8 cellular contexts compared by ENCODE assay signal in genomic region chr6:169253745-169254238, GRCh38. TPM values are rescaled to one million over a fixed set of nuclear protein-coding genes. Genes with fewer than 3 reads are reported as not detected.
DNase-seq lines count a peak whose midpoint lies in the region; ATAC-seq and TF ChIP-seq lines count a peak whose summit lies in the region.

THBS2 (minus strand) TSS chr6:169253846; CDS start chr6:169250784, 3,062 bp downstream.

- intact Hi-C loops in left lung (cut with DNase I) = no loop called here

- H3K9me3 ChIP-seq in left lung = peaks cover 0 to 3% of the 10 kb centered on the region in 2 donors

- ATAC-seq in left lung (peak; percentile 84), GM19467 (IDR thresholded peaks at IDR 0.05; ENCODE audit: unreplicated experiment) (no peak)

- peaks cover 17% of the 10 kb centered on the region for H3K4me1 Mint-ChIP-seq in stimulated activated naive CD8-positive, alpha-beta T cell treated with anti-CD3 and anti-CD28 coated beads, Interleukin-15, Interleukin-2, amounts not matched to agents 100 ng/mL and 50 ng/mL, for 24 hours (ENCODE audit: low read depth)

- H3K27ac Mint-ChIP-seq in stimulated activated naive CD8-positive, alpha-beta T cell treated with anti-CD3 and anti-CD28 coated beads, Interleukin-15, Interleukin-2, amounts not matched to agents 100 ng/mL and 50 ng/mL, for 24 hours = no peak within 1 kb of the TSS

- peak within 1 kb of the TSS; percentile 28 for H3K4me3 Mint-ChIP-seq in stimulated activated naive CD8-positive, alpha-beta T cell treated with anti-CD3 and anti-CD28 coated beads, Interleukin-15, Interleukin-2, amounts not matched to agents 100 ng/mL and 50 ng/mL, for 24 hours

- in situ Hi-C loops in ACHN (cut with HindIII; ENCODE audit: low pct_ligation_motif_present, low pct_unique_long_range_greater_than_20kb, low sequenced_read_pairs) = no loop called here

- no peaks in the 10 kb centered on the region for H3K36me3 Mint-ChIP-seq in stimulated activated naive CD8-positive, alpha-beta T cell treated with anti-CD3 and anti-CD28 coated beads, Interleukin-15, Interleukin-2, amounts not matched to agents 100 ng/mL and 50 ng/mL, for 24 hours (ENCODE audit: low read depth)

- DNase-seq in HK-2 (ENCODE audit: unreplicated experiment) = peak; percentile 27
- no peak for DNase-seq in coronary artery (ENCODE audit: low spot score)
- peak; percentile 70 to 77 for DNase-seq in left lung
- DNase-seq in SW 1271 (lab: John Stamatoyannopoulos, UW) = no peak
- no peak for DNase-seq in ACHN
- no peak for DNase-seq in NCI-H2196 (lab: John Stamatoyannopoulos, UW; ENCODE audit: unreplicated experiment)

- H3K27me3 ChIP-seq in left lung = peaks cover 24 to 74% of the 10 kb centered on the region in 2 donors

- H3K27me3 Mint-ChIP-seq in stimulated activated naive CD8-positive, alpha-beta T cell treated with anti-CD3 and anti-CD28 coated beads, Interleukin-15, Interleukin-2, amounts not matched to agents 100 ng/mL and 50 ng/mL, for 24 hours = peaks cover 66% of the 10 kb centered on the region

- no peak for TF ChIP-seq CTCF in coronary artery (IDR thresholded peaks at IDR 0.05)
- TF ChIP-seq CTCF in left lung (IDR thresholded peaks at IDR 0.05) = no peak

- peak within 1 kb of the TSS; percentile 73 to 93 for H3K27ac ChIP-seq in coronary artery
- peak within 1 kb of the TSS in 1 of 2 donors; percentile 88 for H3K27ac ChIP-seq in left lung

- no peaks in the 10 kb centered on the region for H3K36me3 ChIP-seq in left lung

- peak within 1 kb of the TSS; percentile 82 for H3K4me3 ChIP-seq in coronary artery
- peak within 1 kb of the TSS; percentile 27 for H3K4me3 ChIP-seq in left lung

- peaks cover 8 to 11% of the 10 kb centered on the region in 2 donors for H3K4me1 ChIP-seq in left lung

- H3K9me3 Mint-ChIP-seq in stimulated activated naive CD8-positive, alpha-beta T cell treated with anti-CD3 and anti-CD28 coated beads, Interleukin-15, Interleukin-2, amounts not matched to agents 100 ng/mL and 50 ng/mL, for 24 hours = no peaks in the 10 kb centered on the region

RNA-seq across cellular contexts. Expression of gene THBS2, which starts in this region (rescaled TPM):
- 100 to 1,000 TPM in 1 of 2 donors, 10 to 100 TPM in 1; 34.7 to 126 TPM for total RNA-seq in left lung

Comparison
In these comparisons a context has a peak if more than half of its experiments do, and no peak if none do; other contexts are left out.
1. DNase-seq: peak in HK-2 (single experiment) and left lung (2 of 2); none in coronary artery (single experiment), SW 1271 (0 of 2), ACHN (single experiment) and NCI-H2196 (single experiment).